Comparison of ENCODE assay signal across 10 cellular contexts in the genomic region with DNA sequence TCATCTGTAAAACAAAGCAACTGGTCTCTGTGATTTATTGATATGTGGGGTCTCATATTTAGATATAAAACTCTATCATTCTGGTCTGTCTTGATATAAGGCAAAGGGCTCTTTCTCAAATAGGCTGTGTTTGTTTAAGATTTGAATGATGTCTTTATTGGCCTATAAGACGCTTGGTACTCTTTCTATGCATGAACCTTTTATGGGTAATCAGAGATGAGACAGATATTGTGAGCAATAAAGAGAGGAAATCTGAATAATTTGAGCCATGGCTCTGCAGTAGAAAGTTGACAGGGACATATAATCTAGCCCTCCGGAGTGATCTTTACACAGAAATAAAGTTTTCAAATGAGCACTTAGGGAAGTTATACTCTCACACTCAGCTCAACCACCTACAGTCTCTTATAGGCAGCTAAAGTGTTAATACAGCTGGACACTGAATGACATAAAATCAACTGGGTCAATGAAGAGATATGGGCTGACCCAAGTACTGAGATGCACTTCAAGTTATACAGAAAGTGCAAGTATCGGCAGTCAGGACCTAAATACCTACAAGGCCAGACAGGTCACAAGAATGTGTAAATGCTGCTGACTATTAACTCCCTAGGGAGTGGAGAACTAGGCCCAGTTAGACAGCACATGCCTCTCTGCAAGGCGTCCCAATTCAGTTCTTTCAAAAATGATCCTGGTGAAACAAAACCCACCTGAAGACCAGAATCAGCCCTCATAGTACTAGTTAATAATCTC.
DNase-seq lines count a peak whose midpoint lies in the region; FAIRE-seq and TF ChIP-seq lines count a peak whose summit lies in the region.
"Had no signal": no experiment of that assay in that cellular context is flagged by ENCODE, and none has a peak within 500 bp of the region (broad histone marks: within the 10 kb centered on the region; RNA-seq: fewer than 3 reads in every experiment).

No MANE protein-coding gene starts in this region.

- H3K4me2 ChIP-seq in endothelial cell of umbilical vein (ENCODE audit: insufficient read depth, low read length): peak overlapping the region; percentile 9

- TF ChIP-seq POLR2A in endothelial cell of umbilical vein (IDR thresholded peaks at IDR 0.05; ENCODE audit: low read depth, low read length) (no peak), prostate gland (IDR thresholded peaks at IDR 0.05) (no peak), spleen (IDR thresholded peaks at IDR 0.05) (no peak)

- H3K9ac ChIP-seq in endothelial cell of umbilical vein (replicated peaks; ENCODE audit: extremely low read depth, insufficient read depth, low read length): no peak overlapping the region

- DNase-seq in DMS 273 (lab: John Stamatoyannopoulos, UW; ENCODE audit: unreplicated experiment) (peak; percentile 54), DMS 273 treated with DMSO at 0.1 percent for 48 hours (lab: John Stamatoyannopoulos, UW) (no peak), NCI-H526 treated with DMSO at 0.1 percent for 48 hours (lab: John Stamatoyannopoulos, UW) (peak; percentile 57), endothelial cell of umbilical vein (ENCODE audit: low read depth, low spot score) (no peak), prostate gland (ENCODE audit: low spot score) (no peak), D721Med (ENCODE audit: insufficient read length, low spot score) (no peak), spleen (no peak)
- no peak for DNase-seq in CD4-positive, alpha-beta memory T cell

- H3K9me3 ChIP-seq in endothelial cell of umbilical vein (replicated peaks; ENCODE audit: control insufficient read depth, insufficient read depth, low read length) (no peaks in the 10 kb centered on the region), prostate gland (no peaks in the 10 kb centered on the region), spleen (no peaks in the 10 kb centered on the region)
- no peaks in the 10 kb centered on the region for H3K9me3 ChIP-seq in CD4-positive, alpha-beta memory T cell (ENCODE audit: control insufficient read depth in 1 of 2, low read length in 2 of 2)
- H3K9me3 ChIP-seq: neutrophil had no signal

- H2AFZ ChIP-seq in endothelial cell of umbilical vein (ENCODE audit: low read depth, low read length): no peak overlapping the region

- CTCF ChIA-PET in endothelial cell of umbilical vein (lab: Charles Lee): interaction anchor here (1.0 to 1.4 kb wide), 3 partner anchors 37 to 109 kb away, joined by 3 read pairs; no protein-coding TSS in a partner anchor
- CTCF ChIA-PET in CD4-positive, alpha-beta memory T cell (lab: Charles Lee; ENCODE audit: partially characterized antibody): no interaction called here

- peaks cover 0 to 1% of the 10 kb centered on the region in 2 donors for H3K27me3 Mint-ChIP-seq in CD4-positive, alpha-beta memory T cell

- H3K4me1 Mint-ChIP-seq in CD4-positive, alpha-beta memory T cell: peaks cover 16 to 42% (median 32%) of the 10 kb centered on the region in 4 donors

- POLR2A ChIA-PET in endothelial cell of umbilical vein (lab: Charles Lee): no interaction called here
- POLR2A ChIA-PET in CD4-positive, alpha-beta memory T cell (lab: Charles Lee; ENCODE audit: partially characterized antibody): interaction anchor here (1.8 kb wide), 1 partner anchor 13 kb away, joined by 5 read pairs; no protein-coding TSS in a partner anchor

- no peaks in the 10 kb centered on the region for H3K36me3 Mint-ChIP-seq in CD4-positive, alpha-beta memory T cell

- no peaks in the 10 kb centered on the region for H3K9me1 ChIP-seq in endothelial cell of umbilical vein (replicated peaks; ENCODE audit: control insufficient read depth, extremely low read depth, insufficient read depth, low read length)

- H3K4me3 Mint-ChIP-seq in CD4-positive, alpha-beta memory T cell: peak overlapping the region in 3 of 8 donors; percentile 71 to 77 (median 72)

- no TSS peak for BruUV-seq in endothelial cell of umbilical vein (replicated peaks; lab: Mats Ljungman, UMichigan)

- H3K27ac ChIP-seq in endothelial cell of umbilical vein (ENCODE audit: insufficient read depth, low read depth, low read length): no peak overlapping the region
- H3K27ac ChIP-seq in prostate gland: peak overlapping the region; percentile 34 to 53
- H3K27ac ChIP-seq in CD4-positive, alpha-beta memory T cell (ENCODE audit: low read depth, low read length): no peak overlapping the region
- H3K27ac ChIP-seq in spleen: peak overlapping the region in 3 of 8 donors; percentile 54 to 64 (median 63)
- H3K27ac ChIP-seq: neutrophil had no signal

- H3K4me1 ChIP-seq in endothelial cell of umbilical vein (ENCODE audit: control insufficient read depth, extremely low read depth, insufficient read depth, low read length) (peaks cover 38% of the 10 kb centered on the region), prostate gland (replicated peaks) (no peaks in the 10 kb centered on the region), spleen (peaks cover 0 to 32% (median 21%) of the 10 kb centered on the region in 6 donors)
- peaks cover 24% of the 10 kb centered on the region for H3K4me1 ChIP-seq in CD4-positive, alpha-beta memory T cell (ENCODE audit: insufficient read depth, low read length)

- H3K27ac Mint-ChIP-seq in CD4-positive, alpha-beta memory T cell: peak overlapping the region in 1 of 7 donors; percentile 39

- no peak for FAIRE-seq in endothelial cell of umbilical vein (lab: Jason Lieb, UNC)
- no peak for FAIRE-seq in D721Med (lab: Jason Lieb, UNC)
- FAIRE-seq: A204.1 had no signal

- 31% methylated on average over 4 of the region's 4 CpGs for WGBS in prostate gland
- WGBS in spleen, 5 donors: 85 to 90% (median 86%) methylated on average over 4 of the region's 4 CpGs

- no peak overlapping the region for H3K4me3 ChIP-seq in endothelial cell of umbilical vein (replicated peaks in 1 of 3; ENCODE audit: insufficient read depth in 1 of 3, low read depth in 1 of 3, low read length in 3 of 3)
- H3K4me3 ChIP-seq in prostate gland: peak overlapping the region in 1 of 2 donors; percentile 4
- H3K4me3 ChIP-seq in CD4-positive, alpha-beta memory T cell (ENCODE audit: low read length in 2 of 2): no peak overlapping the region
- H3K4me3 ChIP-seq in spleen: no peak overlapping the region

- intact Hi-C loops in endothelial cell of umbilical vein (cut with micrococcal nuclease): no loop called here
- intact Hi-C loops in prostate gland (cut with DNase I): loop anchor here (10.0 kb wide), 1 partner anchor 54 kb away; no protein-coding TSS in a partner anchor
- intact Hi-C loops in CD4-positive, alpha-beta memory T cell (cut with micrococcal nuclease): no loop called here
- intact Hi-C loops in spleen (cut with DNase I; ENCODE audit: low total_unique reads): no loop called here

- no peaks in the 10 kb centered on the region for H4K20me1 ChIP-seq in endothelial cell of umbilical vein (replicated peaks; ENCODE audit: control insufficient read depth, extremely low read depth, insufficient read depth, low read length)

- H3K79me2 ChIP-seq in endothelial cell of umbilical vein (ENCODE audit: control insufficient read depth, insufficient read depth, low read length): peaks cover 55% of the 10 kb centered on the region

- no peaks in the 10 kb centered on the region for H3K9me3 Mint-ChIP-seq in CD4-positive, alpha-beta memory T cell

- no peaks in the 10 kb centered on the region for H3K36me3 ChIP-seq in endothelial cell of umbilical vein (ENCODE audit: control insufficient read depth in 2 of 2, extremely low read depth in 1 of 2, insufficient read depth in 2 of 2, low read length in 2 of 2)
- H3K36me3 ChIP-seq in prostate gland: no peaks in the 10 kb centered on the region
- no peaks in the 10 kb centered on the region for H3K36me3 ChIP-seq in CD4-positive, alpha-beta memory T cell (ENCODE audit: insufficient read depth, low read length)
- no peaks in the 10 kb centered on the region for H3K36me3 ChIP-seq in spleen
- H3K36me3 ChIP-seq: neutrophil had no signal

- no peaks in the 10 kb centered on the region for H3K27me3 ChIP-seq in endothelial cell of umbilical vein (ENCODE audit: control insufficient read depth in 2 of 2, insufficient read depth in 2 of 2, low read length in 2 of 2)
- no peaks in the 10 kb centered on the region for H3K27me3 ChIP-seq in prostate gland (replicated peaks; ENCODE audit: insufficient read depth)
- no peaks in the 10 kb centered on the region for H3K27me3 ChIP-seq in CD4-positive, alpha-beta memory T cell (ENCODE audit: insufficient read depth, low read length)
- no peaks in the 10 kb centered on the region for H3K27me3 ChIP-seq in spleen (replicated peaks in 1 of 7)
- H3K27me3 ChIP-seq: neutrophil had no signal

- dilution Hi-C loops in endothelial cell of umbilical vein (cut with MboI; ENCODE audit: extremely low pct_ligation_motif_present, low sequenced_read_pairs): no loop called here

- TF ChIP-seq CTCF in endothelial cell of umbilical vein (IDR thresholded peaks at IDR 0.05; ENCODE audit: extremely low read depth in 1 of 2, insufficient read depth in 1 of 2, low read depth in 1 of 2, low read length in 2 of 2) (no peak), prostate gland (IDR thresholded peaks at IDR 0.05) (no peak), D721Med (IDR thresholded peaks at IDR 0.05; ENCODE audit: insufficient read depth, missing control alignments) (no peak), spleen (IDR thresholded peaks at IDR 0.05 in 8 of 11, conservative IDR thresholded peaks at IDR 0.05 in 3 of 11) (no peak)

TF ChIP-seq in endothelial cell of umbilical vein, 7 proteins besides CTCF, POLR2A, EP300 and RAD21:
- TF ChIP-seq, protein P1, sequence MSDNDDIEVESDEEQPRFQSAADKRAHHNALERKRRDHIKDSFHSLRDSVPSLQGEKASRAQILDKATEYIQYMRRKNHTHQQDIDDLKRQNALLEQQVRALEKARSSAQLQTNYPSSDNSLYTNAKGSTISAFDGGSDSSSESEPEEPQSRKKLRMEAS (IDR thresholded peaks at IDR 0.05; ENCODE audit: insufficient read depth, insufficient read length): no peak
- TF ChIP-seq JUN (IDR thresholded peaks at IDR 0.05; ENCODE audit: borderline replicate concordance, insufficient read depth, insufficient read length, low read depth) (no peak), FOS (IDR thresholded peaks at IDR 0.05; ENCODE audit: borderline replicate concordance, insufficient read depth, low read length) (no peak), GATA2 (IDR thresholded peaks at IDR 0.05; ENCODE audit: insufficient read depth, insufficient read length, low read depth, low read length) (no peak), MYC (IDR thresholded peaks at IDR 0.05; ENCODE audit: low read depth, low read length) (no peak)

Comparison
In these comparisons a context has a peak if more than half of its experiments do, and no peak if none do; other contexts are left out.
1. DNase-seq: peak in DMS 273 (single experiment) and NCI-H526 treated with DMSO at 0.1 percent for 48 hours (single experiment); none in DMS 273 treated with DMSO at 0.1 percent for 48 hours (single experiment), endothelial cell of umbilical vein (single experiment), prostate gland (single experiment), D721Med (single experiment), CD4-positive, alpha-beta memory T cell (0 of 5) and spleen (single experiment).
2. H3K27ac ChIP-seq: peak in prostate gland (2 of 2); none in endothelial cell of umbilical vein (single experiment) and CD4-positive, alpha-beta memory T cell (single experiment).